35 cellular contexts compared by ENCODE assay signal in genomic region chr3:99523446-99523845, GRCh38.
"Had no signal": no experiment of that assay in that cellular context is flagged by ENCODE, and none has a peak within 500 bp of the region (broad histone marks: within the 10 kb centered on the region; RNA-seq: fewer than 3 reads in every experiment).

No MANE protein-coding gene starts in this region.

- H3K27me3 ChIP-seq: adrenal gland, ascending aorta, breast epithelium, colonic mucosa had no signal

- DNase-seq: activated B cell treated with CpG ODN at 0.5 μM for 24 hours; activated CD4-positive, alpha-beta memory T cell treated with anti-CD3 and anti-CD28 coated beads for 36 hours; activated CD4-positive, alpha-beta T cell treated with anti-CD3 and anti-CD28 coated beads for 4 hours; activated CD4-positive, alpha-beta T cell treated with anti-CD3 and anti-CD28 coated beads, Interleukin-2, amount 10 ng/mL, durations not matched to agents 24 days and 14 days; activated CD4-positive, alpha-beta T cell treated with anti-CD3 and anti-CD28 coated beads, Interleukin-2, amount 50 U/mL, for 1 hour; activated CD4-positive, alpha-beta T cell treated with anti-CD3 and anti-CD28 coated beads, Interleukin-2, amount 50 U/mL, for 4 hours; activated CD4-positive, CD25-positive, alpha-beta regulatory T cell treated with anti-CD3 and anti-CD28 coated beads, Interleukin-2, amount 50 U/mL, for 72 hours; activated CD8-positive, alpha-beta memory T cell treated with anti-CD3 and anti-CD28 coated beads, Interleukin-2, amount 50 U/mL, for 4 hours; activated CD8-positive, alpha-beta T cell treated with anti-CD3 and anti-CD28 coated beads for 36 hours; activated effector memory CD4-positive, alpha-beta T cell treated with anti-CD3 and anti-CD28 coated beads, Interleukin-2, amount 50 U/mL, for 16 hours; activated gamma-delta T cell treated with Interleukin-2 at 50 U/mL for 16 hours; activated naive CD4-positive, alpha-beta T cell; activated naive CD4-positive, alpha-beta T cell treated with anti-CD3 and anti-CD28 coated beads for 36 hours; activated naive CD4-positive, alpha-beta T cell treated with anti-CD3 and anti-CD28 coated beads, Interleukin-2, amount 50 U/mL, for 16 hours; activated naive CD8-positive, alpha-beta T cell treated with anti-CD3 and anti-CD28 coated beads for 36 hours; activated T-cell treated with anti-CD3 and anti-CD28 coated beads for 4 hours; activated T-cell treated with anti-CD3 and anti-CD28 coated beads, Interleukin-2, amount 50 U/mL, for 1 hour; activated T-cell treated with anti-CD3 and anti-CD28 coated beads, Interleukin-2, amount 50 U/mL, for 4 hours; activated T-cell treated with anti-CD3 and anti-CD28 coated beads, Interleukin-2, amount 50 U/mL, for 72 hours; adrenal gland; amygdala; anterior cingulate cortex; central memory CD4-positive, alpha-beta T cell; colonic mucosa; T-helper 2 cell; T-helper 9 cell had no signal

- H3K4me3 ChIP-seq: adrenal gland, ascending aorta, breast epithelium, colonic mucosa had no signal

- H3K27ac Mint-ChIP-seq: activated B cell treated with CpG ODN at 0.5 μM for 24 hours; activated CD4-positive, alpha-beta memory T cell treated with anti-CD3 and anti-CD28 coated beads for 36 hours; activated CD4-positive, alpha-beta T cell treated with anti-CD3 and anti-CD28 coated beads, Interleukin-2, amount 10 ng/mL, durations not matched to agents 24 days and 14 days; activated CD8-positive, alpha-beta T cell treated with anti-CD3 and anti-CD28 coated beads for 36 hours; activated naive CD4-positive, alpha-beta T cell treated with anti-CD3 and anti-CD28 coated beads for 36 hours; activated naive CD4-positive, alpha-beta T cell treated with anti-CD3 and anti-CD28 coated beads, Interleukin-2, amount 50 U/mL, for 72 hours; activated naive CD8-positive, alpha-beta T cell treated with anti-CD3 and anti-CD28 coated beads for 36 hours; activated T-cell treated with anti-CD3 and anti-CD28 coated beads, Interleukin-2, amount 50 U/mL, for 72 hours; activated T-helper 1 cell treated with anti-CD3 and anti-CD28 coated beads, Interleukin-12 subunit alpha, Interleukin-12 subunit beta, Interleukin-2, Interleukin-4 antibody, amounts not matched to agents 30 ng/mL and 10 ng/mL and 1 ng/mL, durations not matched to agents 14 hours and 24 hours and 36 hours; activated T-helper 17 cell treated with anti-CD3 and anti-CD28 coated beads, Interleukin-2, amount 50 U/mL, for 72 hours; brain; T-helper 1 cell treated with Interleukin-12 subunit alpha and Interleukin-12 subunit beta and Interleukin-4 antibody, amounts not matched to agents 30 μg/mL and 1 μg/mL, for 36 hours; T-helper 2 cell treated with Interferon-gamma antibody and Interleukin-4, amounts not matched to agents 5 μg/mL and 100 μg/mL, for 36 hours had no signal

- H3K4me1 Mint-ChIP-seq: activated B cell treated with CpG ODN at 0.5 μM for 24 hours; activated CD4-positive, alpha-beta T cell treated with anti-CD3 and anti-CD28 coated beads, Interleukin-2, amount 10 ng/mL, durations not matched to agents 24 days and 14 days; activated naive CD8-positive, alpha-beta T cell treated with anti-CD3 and anti-CD28 coated beads for 36 hours; activated T-helper 17 cell treated with anti-CD3 and anti-CD28 coated beads, Interleukin-2, amount 50 U/mL, for 72 hours; brain had no signal

- H3K27ac ChIP-seq: adrenal gland, breast epithelium, colonic mucosa, VCaP had no signal

- H3K4me3 Mint-ChIP-seq: activated B cell treated with CpG ODN at 0.5 μM for 24 hours; activated CD4-positive, alpha-beta memory T cell treated with anti-CD3 and anti-CD28 coated beads for 36 hours; activated CD4-positive, alpha-beta T cell treated with anti-CD3 and anti-CD28 coated beads, Interleukin-2, amount 10 ng/mL, durations not matched to agents 24 days and 14 days; activated CD8-positive, alpha-beta T cell treated with anti-CD3 and anti-CD28 coated beads for 36 hours; activated naive CD4-positive, alpha-beta T cell treated with anti-CD3 and anti-CD28 coated beads for 36 hours; activated naive CD8-positive, alpha-beta T cell treated with anti-CD3 and anti-CD28 coated beads for 36 hours; activated T-cell treated with anti-CD3 and anti-CD28 coated beads, Interleukin-2, amount 50 U/mL, for 4 hours; activated T-cell treated with anti-CD3 and anti-CD28 coated beads, Interleukin-2, amount 50 U/mL, for 72 hours; activated T-helper 1 cell treated with anti-CD3 and anti-CD28 coated beads, Interleukin-12 subunit alpha, Interleukin-12 subunit beta, Interleukin-2, Interleukin-4 antibody, amounts not matched to agents 30 ng/mL and 10 ng/mL and 1 ng/mL, durations not matched to agents 14 hours and 24 hours and 36 hours; activated T-helper 17 cell treated with anti-CD3 and anti-CD28 coated beads, Interleukin-2, amount 50 U/mL, for 72 hours; brain; T-helper 1 cell treated with Interleukin-12 subunit alpha and Interleukin-12 subunit beta and Interleukin-4 antibody, amounts not matched to agents 30 μg/mL and 1 μg/mL, for 36 hours; T-helper 2 cell treated with Interferon-gamma antibody and Interleukin-4, amounts not matched to agents 5 μg/mL and 100 μg/mL, for 36 hours had no signal

- H3K36me3 ChIP-seq: adrenal gland, ascending aorta, breast epithelium, colonic mucosa had no signal

- H3K27me3 Mint-ChIP-seq: activated B cell treated with CpG ODN at 0.5 μM for 24 hours; activated CD8-positive, alpha-beta T cell treated with anti-CD3 and anti-CD28 coated beads for 36 hours; activated naive CD8-positive, alpha-beta T cell treated with anti-CD3 and anti-CD28 coated beads for 36 hours had no signal

- H3K9me3 Mint-ChIP-seq: activated CD4-positive, alpha-beta memory T cell treated with anti-CD3 and anti-CD28 coated beads for 36 hours; activated CD4-positive, alpha-beta T cell treated with anti-CD3 and anti-CD28 coated beads, Interleukin-2, amount 10 ng/mL, durations not matched to agents 24 days and 14 days; activated CD8-positive, alpha-beta T cell treated with anti-CD3 and anti-CD28 coated beads for 36 hours; activated naive CD4-positive, alpha-beta T cell treated with anti-CD3 and anti-CD28 coated beads for 36 hours; activated naive CD8-positive, alpha-beta T cell treated with anti-CD3 and anti-CD28 coated beads for 36 hours; activated T-cell treated with anti-CD3 and anti-CD28 coated beads, Interleukin-2, amount 50 U/mL, for 4 hours; activated T-helper 1 cell treated with anti-CD3 and anti-CD28 coated beads, Interleukin-12 subunit alpha, Interleukin-12 subunit beta, Interleukin-2, Interleukin-4 antibody, amounts not matched to agents 30 ng/mL and 10 ng/mL and 1 ng/mL, durations not matched to agents 14 hours and 24 hours and 36 hours; brain; T-helper 1 cell treated with Interleukin-12 subunit alpha and Interleukin-12 subunit beta and Interleukin-4 antibody, amounts not matched to agents 30 μg/mL and 1 μg/mL, for 36 hours; T-helper 2 cell treated with Interferon-gamma antibody and Interleukin-4, amounts not matched to agents 5 μg/mL and 100 μg/mL, for 36 hours had no signal

- H3K36me3 Mint-ChIP-seq: activated CD4-positive, alpha-beta memory T cell treated with anti-CD3 and anti-CD28 coated beads for 36 hours; activated naive CD4-positive, alpha-beta T cell treated with anti-CD3 and anti-CD28 coated beads, Interleukin-2, amount 50 U/mL, for 72 hours; activated naive CD8-positive, alpha-beta T cell treated with anti-CD3 and anti-CD28 coated beads for 36 hours; brain had no signal

- H3K4me1 ChIP-seq: adrenal gland, breast epithelium, colonic mucosa had no signal

- H3K9me3 ChIP-seq: adrenal gland, ascending aorta, breast epithelium, colonic mucosa had no signal
